ENCODE assay signal across 8 cellular contexts in the genomic region with DNA sequence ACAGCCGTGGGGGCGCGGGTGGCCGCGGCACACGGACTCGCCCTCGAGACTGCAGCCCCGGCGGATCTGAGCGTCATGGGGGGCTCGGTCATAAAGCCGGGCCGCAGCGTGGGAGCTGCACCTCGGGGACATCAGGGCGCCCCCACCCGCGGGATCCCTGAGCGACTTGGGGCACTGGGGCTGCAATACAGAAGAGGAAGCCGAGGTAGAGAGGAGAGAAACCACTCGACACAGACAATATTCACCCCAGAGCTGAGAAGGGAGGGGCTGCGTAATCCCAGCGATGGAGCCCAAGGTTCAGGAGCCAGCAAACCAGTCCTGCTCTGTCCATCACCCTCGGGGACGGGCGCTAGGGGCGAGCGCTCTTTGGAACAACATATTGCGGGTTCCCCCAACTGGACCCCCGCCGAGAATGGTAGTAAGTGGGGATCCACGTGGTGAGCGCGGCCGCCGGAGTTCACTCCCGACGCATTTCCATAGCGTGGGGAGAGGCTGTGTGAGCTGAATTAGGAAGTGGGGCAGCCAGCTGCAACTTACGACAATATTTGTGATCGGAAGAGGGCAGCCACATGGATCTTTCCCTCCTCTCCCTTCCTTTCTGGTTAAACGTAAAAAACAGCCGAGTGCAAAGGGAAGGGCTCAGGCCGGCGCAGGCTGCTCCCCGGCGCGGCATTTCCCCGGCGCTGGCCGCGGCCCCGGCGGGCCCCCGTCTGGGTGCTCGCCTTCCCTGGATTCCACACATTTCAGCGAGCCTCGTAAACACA. TPM values are rescaled to one million over a fixed set of nuclear protein-coding genes. Genes with fewer than 3 reads are reported as not detected.
DNase-seq lines count a peak whose midpoint lies in the region; ATAC-seq and TF ChIP-seq lines count a peak whose summit lies in the region.

No MANE protein-coding gene starts in this region.

- H3K27ac ChIP-seq in HCT116 (ENCODE audit: low read depth, low read length) (peak overlapping the region; percentile 84), neutrophil (no peak overlapping the region)

- no peak for TF ChIP-seq RAD21 in HCT116 (IDR thresholded peaks at IDR 0.05; ENCODE audit: low read depth)

- no peaks in the 10 kb centered on the region for H3K9me2 ChIP-seq in HCT116 (ENCODE audit: insufficient read depth)

- no peaks in the 10 kb centered on the region for H4K20me1 ChIP-seq in HCT116 (ENCODE audit: insufficient read depth)

- CTCF ChIA-PET in HCT116 (lab: Charles Lee) = no interaction called here

- H3K4me3 ChIP-seq in HCT116 (replicated peaks in 1 of 2; ENCODE audit: low read depth in 1 of 2, low read length in 2 of 2) (peak overlapping the region; percentile 72 to 90), neutrophil (ENCODE audit: low read depth in 1 of 2, low read length in 1 of 2) (peak overlapping the region; percentile 4 to 40)

- intact Hi-C loops in HCT116 (cut with micrococcal nuclease) = loop anchor here (5.0 kb wide), 1 partner anchor 370 kb away; a partner anchor contains a TSS

- H3K4me1 ChIP-seq in HCT116 (ENCODE audit: control insufficient read depth in 1 of 2, insufficient read depth in 2 of 2, low read length in 2 of 2) (peaks cover 20 to 36% of the 10 kb centered on the region in 2 experiments), neutrophil (ENCODE audit: control insufficient read depth in 1 of 2, insufficient read depth in 1 of 2, low read depth in 1 of 2, low read length in 1 of 2) (peaks cover 32 to 45% of the 10 kb centered on the region in 2 experiments)

- H3K36me3 ChIP-seq in HCT116 (ENCODE audit: control insufficient read depth in 1 of 2, insufficient read depth in 2 of 2, low read length in 2 of 2) (no peaks in the 10 kb centered on the region), neutrophil (no peaks in the 10 kb centered on the region)

- no peaks in the 10 kb centered on the region for H3K9me3 ChIP-seq in HCT116 (ENCODE audit: control insufficient read depth in 1 of 2, insufficient read depth in 1 of 2, low read depth in 1 of 2, low read length in 2 of 2)
- H3K9me3 ChIP-seq in neutrophil = no peaks in the 10 kb centered on the region

- no peak for TF ChIP-seq CTCF in HCT116 (IDR thresholded peaks at IDR 0.05 in 2 of 3, conservative IDR thresholded peaks at IDR 0.05 in 1 of 3; ENCODE audit: borderline replicate concordance in 1 of 3, insufficient read depth in 1 of 3, low read depth in 2 of 3, low read length in 2 of 3)
- TF ChIP-seq CTCF in neutrophil (IDR thresholded peaks at IDR 0.05) = no peak

- no TSS peak for BruUV-seq in HCT116 (replicated peaks; lab: Mats Ljungman, UMichigan)

- H3K27me3 ChIP-seq in HCT116 (ENCODE audit: insufficient read depth, low read length) (no peaks in the 10 kb centered on the region), neutrophil (peaks cover 98% of the 10 kb centered on the region)

- H3K4me2 ChIP-seq in HCT116 (ENCODE audit: low read length) = peak overlapping the region; percentile 100

- POLR2A ChIA-PET in HCT116 (lab: Charles Lee) = no interaction called here

- RAD21 ChIA-PET in HCT116 (lab: Charles Lee; ENCODE audit: low non-redundant PET in 1 of 2, low total read pairs in 2 of 2, uncharacterized antibody in 2 of 2, unreplicated experiment in 2 of 2) = interaction anchor here in 1 of 2 experiments (0.6 kb wide), 1 partner anchor 781 kb away, joined by 3 read pairs; no protein-coding TSS in a partner anchor

- 0 out of 2 replicates have a peak, but pooled peaks cover 4% of the 10 kb centered on the region for H3K79me2 ChIP-seq in HCT116 (ENCODE audit: insufficient read depth, low read length)

- H2AFZ ChIP-seq in HCT116 (ENCODE audit: low read depth, low read length, poor library complexity, severe bottlenecking) = peak overlapping the region; percentile 97

- ATAC-seq in HCT116 (0 out of 2 replicates have a peak, but pooled peaks have one; percentile 5), HG02840 (IDR thresholded peaks at IDR 0.05; ENCODE audit: low FRiP score, unreplicated experiment) (no peak), GM21825 (IDR thresholded peaks at IDR 0.05; ENCODE audit: unreplicated experiment) (no peak)

- TF ChIP-seq POLR2A in HCT116 (IDR thresholded peaks at IDR 0.05; ENCODE audit: borderline replicate concordance, extremely low read depth, insufficient read depth, insufficient read length) = no peak

- peak; percentile 63 for DNase-seq in DMS 273 treated with DMSO at 0.1 percent for 48 hours (lab: John Stamatoyannopoulos, UW)
- DNase-seq in HCT116 (ENCODE audit: low read depth, low spot score) = no peak
- peak; percentile 84 for DNase-seq in NCI-H69 (lab: John Stamatoyannopoulos, UW)
- peak; percentile 74 for DNase-seq in activated effector memory CD4-positive, alpha-beta T cell treated with anti-CD3 and anti-CD28 coated beads, Interleukin-2, amount 50 U/mL, for 16 hours
- peak; percentile 62 for DNase-seq in foreskin melanocyte

- H3K9ac ChIP-seq in HCT116 (ENCODE audit: low read length) = peak overlapping the region; percentile 72

TF ChIP-seq in HCT116, 20 proteins besides CTCF, POLR2A, EP300 and RAD21:
- no peak for TF ChIP-seq SIN3A (IDR thresholded peaks at IDR 0.05; ENCODE audit: low read depth)
- TF ChIP-seq EZH2phosphoT487 (IDR thresholded peaks at IDR 0.05; ENCODE audit: borderline replicate concordance) = no peak
- peak; percentile 19; the same call in 1 of the 2 replicates for TF ChIP-seq POLR2AphosphoS5 (IDR thresholded peaks at IDR 0.05; ENCODE audit: low read depth, low read length)
- TF ChIP-seq FOSL1 (IDR thresholded peaks at IDR 0.05; ENCODE audit: low read depth) = no peak
- peak; percentile 3 for TF ChIP-seq TCF7L2 (IDR thresholded peaks at IDR 0.05; ENCODE audit: borderline replicate concordance, extremely low read depth, insufficient read depth, insufficient read length)
- TF ChIP-seq SP1 (IDR thresholded peaks at IDR 0.05; ENCODE audit: low read depth) = no peak
TF ChIP-seq in HCT116: peak in this region for 2.

RNA-seq across cellular contexts. Expression of a gene that starts 9.9 kb away (rescaled TPM):
- total RNA-seq in HCT116 (2021; ENCODE audit: unreplicated experiment) = 15.2 TPM
- polyA plus RNA-seq in HCT116 (2012) = 6.2 and 8.0 TPM in 2 replicates
